Comparison of ENCODE assay signal across 20 cellular contexts in the genomic region with DNA sequence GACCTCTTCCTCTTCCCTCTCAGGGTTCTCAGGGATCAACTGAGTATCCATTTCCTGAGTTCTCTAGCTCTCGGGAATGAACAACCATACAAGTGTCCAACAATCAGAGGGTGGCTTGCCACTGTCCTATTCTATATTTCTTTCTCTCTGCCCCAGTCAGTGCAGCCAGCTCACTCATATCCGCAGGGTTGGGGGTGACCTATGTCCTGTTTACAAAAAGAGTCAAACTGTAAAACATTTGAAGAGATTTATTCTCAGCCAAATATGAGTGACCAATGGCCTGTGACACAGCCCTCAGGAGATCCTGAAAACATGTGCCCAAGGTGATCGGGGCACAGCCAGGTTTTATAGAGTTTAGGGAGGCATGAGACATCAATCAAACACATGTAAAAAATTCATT. TPM values are rescaled to one million over a fixed set of nuclear protein-coding genes. Genes with fewer than 3 reads are reported as not detected.
DNase-seq lines count a peak whose midpoint lies in the region; ATAC-seq, FAIRE-seq and TF ChIP-seq lines count a peak whose summit lies in the region.
"Had no signal": no experiment of that assay in that cellular context is flagged by ENCODE, and none has a peak within 500 bp of the region (broad histone marks: within the 10 kb centered on the region; RNA-seq: fewer than 3 reads in every experiment).

No MANE protein-coding gene starts in this region.

- CTCF ChIA-PET in endothelial cell of umbilical vein (lab: Charles Lee) = interaction anchor here (1.5 kb wide), 1 partner anchor 12 kb away, joined by 3 read pairs; no protein-coding TSS in a partner anchor
- CTCF ChIA-PET in OCI-LY7 (lab: Charles Lee; ENCODE audit: unreplicated experiment) = no interaction called here

- H3K9me3 ChIP-seq in Loucy (ENCODE audit: insufficient read depth, low read depth, low read length) = no peaks in the 10 kb centered on the region
- no peaks in the 10 kb centered on the region for H3K9me3 ChIP-seq in endothelial cell of umbilical vein (replicated peaks; ENCODE audit: control insufficient read depth, insufficient read depth, low read length)
- no peaks in the 10 kb centered on the region for H3K9me3 ChIP-seq in OCI-LY7 (ENCODE audit: low read length)
- H3K9me3 ChIP-seq in thyroid gland = no peaks in the 10 kb centered on the region
- H3K9me3 ChIP-seq: BE2C, HAP-1 had no signal

- no peaks in the 10 kb centered on the region for H3K36me3 Mint-ChIP-seq in GM23338 (ENCODE audit: low read depth)
- H3K36me3 Mint-ChIP-seq: CD4-positive, CD25-positive, alpha-beta regulatory T cell; CD8-positive, alpha-beta memory T cell had no signal

- H3K36me3 ChIP-seq in GM23338 (ENCODE audit: insufficient read depth) (no peaks in the 10 kb centered on the region), Loucy (ENCODE audit: insufficient read depth, low read length) (no peaks in the 10 kb centered on the region), endothelial cell of umbilical vein (ENCODE audit: control insufficient read depth in 2 of 2, extremely low read depth in 1 of 2, insufficient read depth in 2 of 2, low read length in 2 of 2) (no peaks in the 10 kb centered on the region), mesendoderm (ENCODE audit: control insufficient read depth, insufficient read depth, low read length) (no peaks in the 10 kb centered on the region), OCI-LY7 (ENCODE audit: insufficient read depth, low read length) (no peaks in the 10 kb centered on the region), thyroid gland (no peaks in the 10 kb centered on the region)
- H3K36me3 ChIP-seq: BE2C, HAP-1 had no signal

- POLR2A ChIA-PET in endothelial cell of umbilical vein (lab: Charles Lee) = no interaction called here
- POLR2A ChIA-PET in OCI-LY7 (lab: Charles Lee) = interaction anchor here (1.4 to 2.1 kb wide), 3 partner anchors 9 to 12 kb away, joined by 6 to 9 read pairs (median 6); no protein-coding TSS in a partner anchor

- H3K9me1 ChIP-seq in endothelial cell of umbilical vein (replicated peaks; ENCODE audit: control insufficient read depth, extremely low read depth, insufficient read depth, low read length) = no peaks in the 10 kb centered on the region

- no peak overlapping the region for H2BK120ac ChIP-seq in mesendoderm (ENCODE audit: low read depth, low read length)

- H3K4ac ChIP-seq in mesendoderm (ENCODE audit: low read depth, low read length) = no peak overlapping the region

- no peak overlapping the region for H4K5ac ChIP-seq in mesendoderm (ENCODE audit: low read length)

- H4K20me1 ChIP-seq in GM23338 (replicated peaks; ENCODE audit: insufficient read depth) (no peaks in the 10 kb centered on the region), Loucy (ENCODE audit: insufficient read depth, low read length, poor library complexity, severe bottlenecking) (no peaks in the 10 kb centered on the region), endothelial cell of umbilical vein (replicated peaks; ENCODE audit: control insufficient read depth, extremely low read depth, insufficient read depth, low read length) (no peaks in the 10 kb centered on the region), OCI-LY7 (ENCODE audit: insufficient read depth, low read length) (no peaks in the 10 kb centered on the region)

- no peak overlapping the region for H3K27ac Mint-ChIP-seq in GM23338

- no peak overlapping the region for H3K23ac ChIP-seq in mesendoderm (ENCODE audit: low read length)

- H3K4me1 Mint-ChIP-seq in GM23338 = peaks cover 16% of the 10 kb centered on the region

- peaks cover 6% of the 10 kb centered on the region for H3K27me3 Mint-ChIP-seq in GM23338 (ENCODE audit: insufficient read depth, low read depth, poor library complexity)
- H3K27me3 Mint-ChIP-seq: CD4-positive, CD25-positive, alpha-beta regulatory T cell; CD8-positive, alpha-beta memory T cell had no signal

- H3K27ac ChIP-seq in GM23338 (ENCODE audit: low read depth) = no peak overlapping the region
- no peak overlapping the region for H3K27ac ChIP-seq in endothelial cell of umbilical vein (ENCODE audit: insufficient read depth, low read depth, low read length)
- no peak overlapping the region for H3K27ac ChIP-seq in mesendoderm (ENCODE audit: low read depth, low read length)
- no peak overlapping the region for H3K27ac ChIP-seq in OCI-LY7 (ENCODE audit: low read depth, low read length, poor library complexity, severe bottlenecking)
- no peak overlapping the region for H3K27ac ChIP-seq in thyroid gland

- H3K18ac ChIP-seq in mesendoderm (ENCODE audit: low read length) = peak overlapping the region; percentile 68

- H2AFZ ChIP-seq in GM23338 = peak overlapping the region; percentile 59; the same call in 1 of the 2 replicates
- H2AFZ ChIP-seq in Loucy (ENCODE audit: low read length) = 0 out of 2 replicates have a peak overlapping the region, but pooled peaks have one; percentile 54
- peak overlapping the region; percentile 57 for H2AFZ ChIP-seq in endothelial cell of umbilical vein (ENCODE audit: low read depth, low read length)
- H2AFZ ChIP-seq in OCI-LY7 (ENCODE audit: low read length) = no peak overlapping the region

- H3K9me2 ChIP-seq in GM23338 (ENCODE audit: insufficient read depth) (peaks cover 10% of the 10 kb centered on the region; the same call in 1 of the 2 replicates), Loucy (replicated peaks; ENCODE audit: low read depth, low read length) (no peaks in the 10 kb centered on the region), OCI-LY7 (ENCODE audit: insufficient read depth, low read length) (no peaks in the 10 kb centered on the region)

- H3K4me1 ChIP-seq in GM23338 (ENCODE audit: insufficient read depth) (peaks cover 15% of the 10 kb centered on the region), Loucy (ENCODE audit: insufficient read depth, low read length, poor library complexity, severe bottlenecking) (no peaks in the 10 kb centered on the region), endothelial cell of umbilical vein (ENCODE audit: control insufficient read depth, extremely low read depth, insufficient read depth, low read length) (peaks cover 13% of the 10 kb centered on the region), mesendoderm (ENCODE audit: control insufficient read depth, low read depth, low read length) (peaks cover 8% of the 10 kb centered on the region), OCI-LY7 (ENCODE audit: insufficient read depth, low read length, poor library complexity, severe bottlenecking) (peaks cover 73% of the 10 kb centered on the region), thyroid gland (no peaks in the 10 kb centered on the region)

- H3F3A ChIP-seq in GM23338 (replicated peaks; ENCODE audit: low read depth) = no peaks in the 10 kb centered on the region
- no peaks in the 10 kb centered on the region for H3F3A ChIP-seq in Loucy (ENCODE audit: low read depth)

- H2AK5ac ChIP-seq in mesendoderm (ENCODE audit: low read length) = no peak overlapping the region

- no peak for TF ChIP-seq POLR2A in endothelial cell of umbilical vein (IDR thresholded peaks at IDR 0.05; ENCODE audit: low read depth, low read length)
- TF ChIP-seq POLR2A in thyroid gland (IDR thresholded peaks at IDR 0.05) = no peak

- H3K4me3 ChIP-seq in GM23338 = no peak overlapping the region
- H3K4me3 ChIP-seq in Loucy (ENCODE audit: low read length, poor library complexity, severe bottlenecking) = no peak overlapping the region
- H3K4me3 ChIP-seq in endothelial cell of umbilical vein (replicated peaks in 1 of 3; ENCODE audit: insufficient read depth in 1 of 3, low read depth in 1 of 3, low read length in 3 of 3) = no peak overlapping the region
- H3K4me3 ChIP-seq in mesendoderm (ENCODE audit: low read length) = no peak overlapping the region
- no peak overlapping the region for H3K4me3 ChIP-seq in OCI-LY7 (ENCODE audit: low read depth, low read length, poor library complexity, severe bottlenecking)
- H3K4me3 ChIP-seq in thyroid gland (replicated peaks in 1 of 3) = no peak overlapping the region
- H3K4me3 ChIP-seq: HAP-1 had no signal

- WGBS in mesendoderm (ENCODE audit: extremely low coverage, insufficient coverage, low lambda C conversion rate) = no CpG with 5 or more reads among the region's 3 CpGs
- 71 to 73% methylated on average over 3 of the region's 3 CpGs for WGBS in thyroid gland, 2 donors

- no peak for ATAC-seq in GM23338

- no peak overlapping the region for H3K9ac ChIP-seq in Loucy (ENCODE audit: low read depth, low read length, poor library complexity, severe bottlenecking)
- no peak overlapping the region for H3K9ac ChIP-seq in endothelial cell of umbilical vein (replicated peaks; ENCODE audit: extremely low read depth, insufficient read depth, low read length)
- no peak overlapping the region for H3K9ac ChIP-seq in mesendoderm (ENCODE audit: low read length)

- no peaks in the 10 kb centered on the region for H3K79me2 ChIP-seq in GM23338 (replicated peaks; ENCODE audit: insufficient read depth)
- no peaks in the 10 kb centered on the region for H3K79me2 ChIP-seq in Loucy (ENCODE audit: insufficient read depth, low read length)
- no peaks in the 10 kb centered on the region for H3K79me2 ChIP-seq in endothelial cell of umbilical vein (ENCODE audit: control insufficient read depth, insufficient read depth, low read length)
- no peaks in the 10 kb centered on the region for H3K79me2 ChIP-seq in mesendoderm (ENCODE audit: control insufficient read depth, insufficient read depth, low read length)
- H3K79me2 ChIP-seq in OCI-LY7 (ENCODE audit: insufficient read depth, low read depth, low read length) = no peaks in the 10 kb centered on the region

- no peaks in the 10 kb centered on the region for H3K9me3 Mint-ChIP-seq in GM23338
- H3K9me3 Mint-ChIP-seq: CD4-positive, CD25-positive, alpha-beta regulatory T cell; CD8-positive, alpha-beta memory T cell had no signal

- FAIRE-seq in endothelial cell of umbilical vein (lab: Jason Lieb, UNC) = no peak
- FAIRE-seq: A204.1, D721Med, GM12892, GM18507 had no signal

- intact Hi-C loops in endothelial cell of umbilical vein (cut with micrococcal nuclease) = no loop called here
- intact Hi-C loops in OCI-LY7 (cut with micrococcal nuclease; ENCODE audit: unreplicated experiment) = no loop called here
- intact Hi-C loops in thyroid gland (cut with DNase I) = no loop called here

- TF ChIP-seq CTCF in GM23338 (conservative IDR thresholded peaks at IDR 0.05; ENCODE audit: low read depth in 2 of 2) = no peak
- no peak for TF ChIP-seq CTCF in Loucy (conservative IDR thresholded peaks at IDR 0.05; ENCODE audit: low read length)
- no peak for TF ChIP-seq CTCF in endothelial cell of umbilical vein (IDR thresholded peaks at IDR 0.05; ENCODE audit: extremely low read depth in 1 of 2, insufficient read depth in 1 of 2, low read depth in 1 of 2, low read length in 2 of 2)
- no peak for TF ChIP-seq CTCF in OCI-LY7 (conservative IDR thresholded peaks at IDR 0.05; ENCODE audit: low read length)
- no peak for TF ChIP-seq CTCF in thyroid gland (IDR thresholded peaks at IDR 0.05)

- H3K79me1 ChIP-seq in mesendoderm (ENCODE audit: low read length) = no peaks in the 10 kb centered on the region

- no peak overlapping the region for H2BK15ac ChIP-seq in mesendoderm (replicated peaks; ENCODE audit: low read depth)

- H3K27me3 ChIP-seq in GM23338 (ENCODE audit: insufficient read depth) (no peaks in the 10 kb centered on the region), Loucy (ENCODE audit: insufficient read depth, low read length, poor library complexity, severe bottlenecking) (no peaks in the 10 kb centered on the region), endothelial cell of umbilical vein (ENCODE audit: control insufficient read depth in 2 of 2, insufficient read depth in 2 of 2, low read length in 2 of 2) (no peaks in the 10 kb centered on the region), mesendoderm (ENCODE audit: insufficient read depth, low read length, poor library complexity) (no peaks in the 10 kb centered on the region), thyroid gland (no peaks in the 10 kb centered on the region)
- H3K27me3 ChIP-seq: BE2C had no signal

- H4K8ac ChIP-seq in mesendoderm (ENCODE audit: low read depth, low read length) = no peak overlapping the region

- H3K56ac ChIP-seq in mesendoderm (ENCODE audit: low read length) = no peak overlapping the region

- 0 out of 2 replicates have a peak overlapping the region, but pooled peaks have one; percentile 20 for H3K4me2 ChIP-seq in GM23338
- no peak overlapping the region for H3K4me2 ChIP-seq in Loucy (ENCODE audit: low read depth, low read length, poor library complexity, severe bottlenecking)
- no peak overlapping the region for H3K4me2 ChIP-seq in endothelial cell of umbilical vein (ENCODE audit: insufficient read depth, low read length)
- H3K4me2 ChIP-seq in mesendoderm (ENCODE audit: low read length) = no peak overlapping the region
- H3K4me2 ChIP-seq in OCI-LY7 (ENCODE audit: low read length) = no peak overlapping the region

- dilution Hi-C loops in endothelial cell of umbilical vein (cut with MboI; ENCODE audit: extremely low pct_ligation_motif_present, low sequenced_read_pairs) = no loop called here

- DNase-seq in GM23338 (ENCODE audit: low spot score) = no peak
- peak; percentile 26 for DNase-seq in endothelial cell of umbilical vein (ENCODE audit: low read depth, low spot score)
- DNase-seq in mesendoderm = no peak
- DNase-seq in OCI-LY7 (ENCODE audit: low spot score) = no peak
- no peak for DNase-seq in thyroid gland
- DNase-seq in SIG-M5 (lab: John Stamatoyannopoulos, UW) = no peak
- DNase-seq: ACHN; BE2C; C1 segment of cervical spinal cord; CD4-positive, CD25-positive, alpha-beta regulatory T cell; CD8-positive, alpha-beta memory T cell; COR-L47; GDM1; KBM-7 had no signal

- no peak overlapping the region for H3K4me3 Mint-ChIP-seq in GM23338
- H3K4me3 Mint-ChIP-seq: CD4-positive, CD25-positive, alpha-beta regulatory T cell; CD8-positive, alpha-beta memory T cell had no signal

- BruUV-seq in endothelial cell of umbilical vein (replicated peaks; lab: Mats Ljungman, UMichigan) (no TSS peak), OCI-LY7 (replicated peaks; lab: Mats Ljungman, UMichigan) (no TSS peak)

- H2BK5ac ChIP-seq in mesendoderm (ENCODE audit: low read length) = no peak overlapping the region

RNA-seq across cellular contexts. Expression of a gene that starts 10.8 kb away (rescaled TPM):
- 2.8 and 10.4 TPM in 2 replicates for total RNA-seq in GM23338 (2014; rRNA removed; shearing (Covaris generic))
- polyA plus RNA-seq in GM23338 (2016; fragmentation: Nextera tagmentation; extraction: Ambion mirVana) (3.4 and 4.3 TPM in 2 replicates), endothelial cell of umbilical vein (6.4 and 8.6 TPM in 2 replicates)
- total RNA-seq in endothelial cell of umbilical vein (14.2 and 17.9 TPM in 2 replicates), OCI-LY7 (2022) (70.8 and 95.7 TPM in 2 replicates), thyroid gland (10 to 100 TPM in 3 of 4 donors, 1 to 10 TPM in 1; 9.7 to 25.0 (median 15.0) TPM)
- polyA plus RNA-seq in endothelial cell of umbilical vein (2011; cell fraction: cytosol; rRNA removed) = 12.7 and 12.9 TPM in 2 replicates
- polyA plus RNA-seq in endothelial cell of umbilical vein (2011; cell fraction: nucleus; rRNA removed) = 16.0 and 20.4 TPM in 2 replicates
- polyA plus RNA-seq in endothelial cell of umbilical vein (2012) = 10.0 and 11.5 TPM in 2 replicates
- 18.8 and 27.3 TPM in 2 replicates for polyA minus RNA-seq in endothelial cell of umbilical vein
- polyA minus RNA-seq in endothelial cell of umbilical vein (2011; cell fraction: cytosol; rRNA and poly(A)+ RNA removed) = 8.3 TPM
- polyA minus RNA-seq in endothelial cell of umbilical vein (2011; cell fraction: nucleus; rRNA and poly(A)+ RNA removed) = 7.5 and 10.5 TPM in 2 replicates
- 0.49 TPM for polyA plus RNA-seq in mesendoderm (2013, experiment 1 of 2)
- polyA plus RNA-seq in mesendoderm (2013, experiment 2 of 2) = 0.52 TPM
- 47.9 and 54.5 TPM in 2 replicates for total RNA-seq in OCI-LY7 (2014; rRNA removed; shearing (Covaris generic))

RNA-seq across cellular contexts. Expression of a gene that starts 28.7 kb away (rescaled TPM):
- total RNA-seq in GM23338 (2014; rRNA removed; shearing (Covaris generic)) = 7.2 and 16.7 TPM in 2 replicates
- polyA plus RNA-seq in GM23338 (2016; fragmentation: Nextera tagmentation; extraction: Ambion mirVana) (5.9 and 7.3 TPM in 2 replicates), endothelial cell of umbilical vein (13.4 and 15.3 TPM in 2 replicates)
- total RNA-seq in endothelial cell of umbilical vein (13.2 and 18.4 TPM in 2 replicates), OCI-LY7 (2022) (35.0 and 44.8 TPM in 2 replicates), thyroid gland (1 to 10 TPM; 8.1 to 9.3 (median 8.3) TPM)
- polyA plus RNA-seq in endothelial cell of umbilical vein (2011; cell fraction: cytosol; rRNA removed) = 12.6 and 12.7 TPM in 2 replicates
- polyA plus RNA-seq in endothelial cell of umbilical vein (2011; cell fraction: nucleus; rRNA removed) = 44.7 and 51.3 TPM in 2 replicates
- polyA plus RNA-seq in endothelial cell of umbilical vein (2012) = 13.8 TPM in 2 replicates
- 37.5 and 40.9 TPM in 2 replicates for polyA minus RNA-seq in endothelial cell of umbilical vein
- not detected for polyA minus RNA-seq in endothelial cell of umbilical vein (2011; cell fraction: cytosol; rRNA and poly(A)+ RNA removed)
- polyA minus RNA-seq in endothelial cell of umbilical vein (2011; cell fraction: nucleus; rRNA and poly(A)+ RNA removed) = 32.4 and 37.7 TPM in 2 replicates
- 7.0 TPM for polyA plus RNA-seq in mesendoderm (2013, experiment 1 of 2)
- 6.1 TPM for polyA plus RNA-seq in mesendoderm (2013, experiment 2 of 2)
- 42.0 and 45.1 TPM in 2 replicates for total RNA-seq in OCI-LY7 (2014; rRNA removed; shearing (Covaris generic))

RNA-seq across cellular contexts. Expression of a gene that starts 47.9 kb away (rescaled TPM):
- 4.0 and 4.3 TPM in 2 replicates for total RNA-seq in GM23338 (2014; rRNA removed; shearing (Covaris generic))
- polyA plus RNA-seq in GM23338 (2016; fragmentation: Nextera tagmentation; extraction: Ambion mirVana) (1.7 and 2.4 TPM in 2 replicates), endothelial cell of umbilical vein (6.8 and 7.6 TPM in 2 replicates)
- total RNA-seq in endothelial cell of umbilical vein (9.0 and 12.1 TPM in 2 replicates), OCI-LY7 (2022) (33.3 and 46.5 TPM in 2 replicates), thyroid gland (10 to 100 TPM in 2 of 4 donors, 1 to 10 TPM in 2; 8.8 to 18.3 (median 12.9) TPM)
- 7.5 and 7.8 TPM in 2 replicates for polyA plus RNA-seq in endothelial cell of umbilical vein (2011; cell fraction: cytosol; rRNA removed)
- 33.7 and 33.9 TPM in 2 replicates for polyA plus RNA-seq in endothelial cell of umbilical vein (2011; cell fraction: nucleus; rRNA removed)
- 8.8 and 10.9 TPM in 2 replicates for polyA plus RNA-seq in endothelial cell of umbilical vein (2012)
- polyA minus RNA-seq in endothelial cell of umbilical vein = 26.7 and 31.1 TPM in 2 replicates
- polyA minus RNA-seq in endothelial cell of umbilical vein (2011; cell fraction: cytosol; rRNA and poly(A)+ RNA removed) = 4.3 TPM
- 6.7 and 9.7 TPM in 2 replicates for polyA minus RNA-seq in endothelial cell of umbilical vein (2011; cell fraction: nucleus; rRNA and poly(A)+ RNA removed)
- 0.66 TPM for polyA plus RNA-seq in mesendoderm (2013, experiment 1 of 2)
- 0.84 TPM for polyA plus RNA-seq in mesendoderm (2013, experiment 2 of 2)
- 33.4 and 34.6 TPM in 2 replicates for total RNA-seq in OCI-LY7 (2014; rRNA removed; shearing (Covaris generic))
